1 cellular context compared by ENCODE assay signal in the genomic region with DNA sequence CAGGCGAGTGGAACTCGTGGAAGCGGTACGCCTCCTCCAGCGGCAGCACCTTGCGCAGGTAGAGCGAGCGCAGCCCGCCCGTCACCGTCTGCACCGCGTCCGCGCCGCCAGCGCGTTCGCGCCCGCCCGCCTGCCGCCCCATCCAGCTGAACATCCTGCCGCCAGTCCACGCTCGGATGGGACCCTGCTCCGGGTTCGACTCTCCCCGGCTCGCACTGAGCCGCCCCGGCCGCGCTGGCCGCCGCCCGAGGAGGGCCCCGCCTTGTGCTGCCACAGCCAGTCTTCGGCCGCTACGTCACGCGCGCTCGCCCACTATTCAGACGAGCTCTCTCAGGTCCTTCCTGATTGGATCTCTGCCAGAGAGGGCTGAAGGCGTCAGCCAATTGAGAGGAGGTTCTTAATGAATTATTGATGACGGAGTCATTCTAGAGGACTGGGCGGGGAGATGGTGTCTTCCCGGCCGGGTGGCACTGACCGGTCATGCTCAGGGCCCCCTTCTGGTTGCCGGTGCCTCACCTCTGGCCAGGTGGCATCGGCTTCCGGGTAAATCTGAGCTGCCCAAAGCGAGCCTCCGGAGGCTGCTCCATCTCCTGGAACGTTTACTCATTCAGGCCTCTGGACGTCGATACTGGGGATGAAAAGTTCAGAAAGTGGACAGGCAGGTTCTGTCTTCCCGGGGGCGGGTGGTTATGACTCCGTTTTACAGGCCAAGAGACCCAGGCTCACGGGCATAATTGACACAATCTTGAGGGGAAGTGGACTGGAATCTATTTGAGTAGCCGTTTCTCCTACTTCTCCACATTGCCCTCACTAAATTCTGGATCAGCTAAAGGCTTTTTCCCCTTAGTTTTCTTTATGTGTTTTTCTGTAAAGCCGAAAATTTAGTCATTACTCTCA.
TF ChIP-seq lines count a peak whose summit lies in the region.

EHD4 (minus strand) TSS at position 217 of the 897 bp plus-strand sequence; CDS start at position 154, 63 bp downstream.

TF ChIP-seq in K562, 482 proteins besides CTCF, POLR2A, EP300 and RAD21 (continued from another document and continues in another):
- no peak for TF ChIP-seq IFI16 (CRISPR knock-in tag; IDR thresholded peaks at IDR 0.05)
- TF ChIP-seq HSF4 (CRISPR knock-in tag; IDR thresholded peaks at IDR 0.05; ENCODE audit: borderline replicate concordance) = no peak
- TF ChIP-seq THRAP3 (IDR thresholded peaks at IDR 0.05; ENCODE audit: borderline replicate concordance) = no peak
- TF ChIP-seq TRIM28 (IDR thresholded peaks at IDR 0.05) = no peak
- TF ChIP-seq HNRNPK (IDR thresholded peaks at IDR 0.05; ENCODE audit: low read depth, low read length, poor library complexity, severe bottlenecking) = no peak
- no peak for TF ChIP-seq BRCA1 (IDR thresholded peaks at IDR 0.05)
- no peak for TF ChIP-seq BRCA1 (CRISPR knock-in tag; IDR thresholded peaks at IDR 0.05)
- TF ChIP-seq ELF4 (CRISPR knock-in tag; IDR thresholded peaks at IDR 0.05) = no peak
- TF ChIP-seq BCLAF1 (IDR thresholded peaks at IDR 0.05; ENCODE audit: borderline replicate concordance in 1 of 2, control insufficient read depth in 1 of 2, low read depth in 2 of 2, low read length in 1 of 2) = no peak
- no peak for TF ChIP-seq MEF2A (IDR thresholded peaks at IDR 0.05; ENCODE audit: control insufficient read depth, low read depth, low read length)
- TF ChIP-seq WHSC1 (IDR thresholded peaks at IDR 0.05; ENCODE audit: low read length) = no peak
- TF ChIP-seq SIRT6 (IDR thresholded peaks at IDR 0.05; ENCODE audit: low read depth, low read length) = no peak
- TF ChIP-seq ZNF445 (CRISPR knock-in tag; IDR thresholded peaks at IDR 0.05; ENCODE audit: low read depth) = no peak
- no peak for TF ChIP-seq SRSF7 (optimal IDR thresholded peaks at IDR 0.05; ENCODE audit: low read depth, low read length)
- no peak for TF ChIP-seq CBFA2T2 (conservative IDR thresholded peaks at IDR 0.05)
- no peak for TF ChIP-seq ZKSCAN8 (CRISPR knock-in tag; IDR thresholded peaks at IDR 0.05)
- no peak for TF ChIP-seq ZNF143 (CRISPR knock-in tag; IDR thresholded peaks at IDR 0.05)
- TF ChIP-seq ARID3A (IDR thresholded peaks at IDR 0.05; ENCODE audit: borderline replicate concordance, low read depth, low read length) = 0 out of 2 replicates have a peak, but pooled peaks have one; percentile 9
- TF ChIP-seq C11orf30 (IDR thresholded peaks at IDR 0.05; ENCODE audit: low read depth) = peak; percentile 95
- TF ChIP-seq, protein P1, sequence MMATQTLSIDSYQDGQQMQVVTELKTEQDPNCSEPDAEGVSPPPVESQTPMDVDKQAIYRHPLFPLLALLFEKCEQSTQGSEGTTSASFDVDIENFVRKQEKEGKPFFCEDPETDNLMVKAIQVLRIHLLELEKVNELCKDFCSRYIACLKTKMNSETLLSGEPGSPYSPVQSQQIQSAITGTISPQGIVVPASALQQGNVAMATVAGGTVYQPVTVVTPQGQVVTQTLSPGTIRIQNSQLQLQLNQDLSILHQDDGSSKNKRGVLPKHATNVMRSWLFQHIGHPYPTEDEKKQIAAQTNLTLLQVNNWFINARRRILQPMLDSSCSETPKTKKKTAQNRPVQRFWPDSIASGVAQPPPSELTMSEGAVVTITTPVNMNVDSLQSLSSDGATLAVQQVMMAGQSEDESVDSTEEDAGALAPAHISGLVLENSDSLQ (IDR thresholded peaks at IDR 0.05) = peak; percentile 98
- TF ChIP-seq ZNF133 (CRISPR knock-in tag; IDR thresholded peaks at IDR 0.05) = no peak
- TF ChIP-seq ZNF592 (IDR thresholded peaks at IDR 0.05) = peak; percentile 82
- no peak for TF ChIP-seq KLF1 (tag; IDR thresholded peaks at IDR 0.05)
- no peak for TF ChIP-seq PTRF (tag; IDR thresholded peaks at IDR 0.05)
- no peak for TF ChIP-seq PURB (CRISPR knock-in tag; IDR thresholded peaks at IDR 0.05; ENCODE audit: low read depth)
- TF ChIP-seq, protein P2, sequence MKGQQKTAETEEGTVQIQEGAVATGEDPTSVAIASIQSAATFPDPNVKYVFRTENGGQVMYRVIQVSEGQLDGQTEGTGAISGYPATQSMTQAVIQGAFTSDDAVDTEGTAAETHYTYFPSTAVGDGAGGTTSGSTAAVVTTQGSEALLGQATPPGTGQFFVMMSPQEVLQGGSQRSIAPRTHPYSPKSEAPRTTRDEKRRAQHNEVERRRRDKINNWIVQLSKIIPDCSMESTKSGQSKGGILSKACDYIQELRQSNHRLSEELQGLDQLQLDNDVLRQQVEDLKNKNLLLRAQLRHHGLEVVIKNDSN (CRISPR knock-in tag; IDR thresholded peaks at IDR 0.05) = no peak; the same call in 1 of the 2 replicates
- TF ChIP-seq SOX6 (IDR thresholded peaks at IDR 0.05) = peak; percentile 11; the same call in 1 of the 2 replicates
- TF ChIP-seq SNRNP70 (optimal IDR thresholded peaks at IDR 0.05; ENCODE audit: low read depth, low read length) = no peak
- TF ChIP-seq AFF4 (CRISPR knock-in tag; IDR thresholded peaks at IDR 0.05) = peak; percentile 45; the same call in 1 of the 2 replicates
- no peak for TF ChIP-seq BCL6 (CRISPR knock-in tag; IDR thresholded peaks at IDR 0.05)
- TF ChIP-seq RFX5 (IDR thresholded peaks at IDR 0.05; ENCODE audit: low read depth, low read length) = peak; percentile 45; the same call in 1 of the 2 replicates
- TF ChIP-seq MBD1 (CRISPR knock-in tag; IDR thresholded peaks at IDR 0.05) = no peak
- no peak for TF ChIP-seq SIX5 (IDR thresholded peaks at IDR 0.05; ENCODE audit: borderline replicate concordance in 1 of 2, insufficient read depth in 1 of 2, low read depth in 1 of 2, low read length in 2 of 2)
- TF ChIP-seq PCBP1 (IDR thresholded peaks at IDR 0.05; ENCODE audit: low read depth, low read length, poor library complexity, severe bottlenecking) = no peak
- no peak for TF ChIP-seq ZFP30 (CRISPR knock-in tag; IDR thresholded peaks at IDR 0.05; ENCODE audit: borderline replicate concordance)
- TF ChIP-seq KLF13 (tag; IDR thresholded peaks at IDR 0.05; ENCODE audit: borderline replicate concordance, low read depth) = no peak
- no peak for TF ChIP-seq ARID2 (IDR thresholded peaks at IDR 0.05)
- TF ChIP-seq, protein P3, sequence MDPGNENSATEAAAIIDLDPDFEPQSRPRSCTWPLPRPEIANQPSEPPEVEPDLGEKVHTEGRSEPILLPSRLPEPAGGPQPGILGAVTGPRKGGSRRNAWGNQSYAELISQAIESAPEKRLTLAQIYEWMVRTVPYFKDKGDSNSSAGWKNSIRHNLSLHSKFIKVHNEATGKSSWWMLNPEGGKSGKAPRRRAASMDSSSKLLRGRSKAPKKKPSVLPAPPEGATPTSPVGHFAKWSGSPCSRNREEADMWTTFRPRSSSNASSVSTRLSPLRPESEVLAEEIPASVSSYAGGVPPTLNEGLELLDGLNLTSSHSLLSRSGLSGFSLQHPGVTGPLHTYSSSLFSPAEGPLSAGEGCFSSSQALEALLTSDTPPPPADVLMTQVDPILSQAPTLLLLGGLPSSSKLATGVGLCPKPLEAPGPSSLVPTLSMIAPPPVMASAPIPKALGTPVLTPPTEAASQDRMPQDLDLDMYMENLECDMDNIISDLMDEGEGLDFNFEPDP (CRISPR knock-in tag; IDR thresholded peaks at IDR 0.05) = no peak
- TF ChIP-seq POLR3G (IDR thresholded peaks at IDR 0.05; ENCODE audit: extremely low read depth, insufficient read length, insufficient replicate concordance) = no peak
